Comparison of ENCODE assay signal across 9 cellular contexts in genomic region chr2:26067980-26068507, GRCh38. TPM values are rescaled to one million over a fixed set of nuclear protein-coding genes. Genes with fewer than 3 reads are reported as not detected.
A peak's percentile ranks its signal among the peaks of the same experiment; 100 is the strongest.
DNase-seq lines count a peak whose midpoint lies in the region; ATAC-seq, FAIRE-seq and TF ChIP-seq lines count a peak whose summit lies in the region.
"Had no signal": no experiment of that assay in that cellular context is flagged by ENCODE, and none has a peak within 500 bp of the region (broad histone marks: within the 10 kb centered on the region; RNA-seq: fewer than 3 reads in every experiment).

No MANE protein-coding gene starts in this region.

- no peak overlapping the region for H2AFZ ChIP-seq in DND-41 (ENCODE audit: low read depth, low read length)
- H2AFZ ChIP-seq in Loucy (ENCODE audit: low read length): no peak overlapping the region
- H2AFZ ChIP-seq in K562 (ENCODE audit: low read depth, low read length): no peak overlapping the region

- peak overlapping the region; percentile 50 for H3K4me2 ChIP-seq in DND-41 (ENCODE audit: insufficient read depth, low read length)
- peak overlapping the region; percentile 69 for H3K4me2 ChIP-seq in Loucy (ENCODE audit: low read depth, low read length, poor library complexity, severe bottlenecking)
- H3K4me2 ChIP-seq in K562 (ENCODE audit: insufficient read depth, low read length): peak overlapping the region; percentile 74

- no peak for TF ChIP-seq RAD21 in K562 (CRISPR knock-in tag; conservative IDR thresholded peaks at IDR 0.05 in 1 of 2, IDR thresholded peaks at IDR 0.05 in 1 of 2)

- ATAC-seq in DND-41 (ENCODE audit: insufficient read depth, low read depth) (peak; percentile 60), K562 (0 out of 3 replicates have a peak, but pooled peaks have one; percentile 4), HG03432 (IDR thresholded peaks at IDR 0.05; ENCODE audit: unreplicated experiment) (no peak)

- H3K27me3 ChIP-seq in DND-41 (ENCODE audit: insufficient read depth, low read length, poor library complexity) (no peaks in the 10 kb centered on the region), Loucy (ENCODE audit: insufficient read depth, low read length, poor library complexity, severe bottlenecking) (no peaks in the 10 kb centered on the region), K562 (ENCODE audit: control insufficient read depth in 2 of 2, insufficient read depth in 2 of 2, low read length in 2 of 2) (no peaks in the 10 kb centered on the region), neutrophil (no peaks in the 10 kb centered on the region)
- H3K27me3 ChIP-seq: cardiac muscle cell had no signal

- H3K9me1 ChIP-seq in K562 (ENCODE audit: control insufficient read depth, insufficient read depth, low read length): no peaks in the 10 kb centered on the region

- no peaks in the 10 kb centered on the region for H3K9me3 ChIP-seq in DND-41 (ENCODE audit: insufficient read depth, low read length, severe bottlenecking)
- no peaks in the 10 kb centered on the region for H3K9me3 ChIP-seq in Loucy (ENCODE audit: insufficient read depth, low read depth, low read length)
- no peaks in the 10 kb centered on the region for H3K9me3 ChIP-seq in K562 (replicated peaks; ENCODE audit: control insufficient read depth, insufficient read depth, low read depth, low read length)
- no peaks in the 10 kb centered on the region for H3K9me3 ChIP-seq in neutrophil

- CTCF ChIA-PET in K562 (lab: Yijun Ruan, JAX; ENCODE audit: low intra/inter-chr PET ratio): no interaction called here

- no peak for FAIRE-seq in K562 (lab: Jason Lieb, UNC)

- no peaks in the 10 kb centered on the region for H3K9me2 ChIP-seq in Loucy (replicated peaks; ENCODE audit: low read depth, low read length)

- intact Hi-C loops in K562 (cut with micrococcal nuclease): loop anchor here (2.0 kb wide), 1 partner anchor 33 kb away; the partner anchor contains the start of gene RAB10

- peaks cover 29% of the 10 kb centered on the region for H3K4me1 ChIP-seq in DND-41 (ENCODE audit: insufficient read depth, low read length)
- H3K4me1 ChIP-seq in Loucy (ENCODE audit: insufficient read depth, low read length, poor library complexity, severe bottlenecking): peaks cover 31% of the 10 kb centered on the region
- H3K4me1 ChIP-seq in K562 (replicated peaks in 1 of 2; ENCODE audit: control insufficient read depth in 2 of 2, insufficient read depth in 2 of 2, low read length in 2 of 2): peaks cover 30 to 70% of the 10 kb centered on the region in 2 experiments
- peaks cover 53 to 71% of the 10 kb centered on the region in 2 experiments for H3K4me1 ChIP-seq in neutrophil (ENCODE audit: control insufficient read depth in 1 of 2, insufficient read depth in 1 of 2, low read depth in 1 of 2, low read length in 1 of 2)

- H3K9ac ChIP-seq in DND-41 (ENCODE audit: low read depth, low read length): no peak overlapping the region
- H3K9ac ChIP-seq in Loucy (ENCODE audit: low read depth, low read length, poor library complexity, severe bottlenecking): peak overlapping the region; percentile 54
- H3K9ac ChIP-seq in K562 (ENCODE audit: insufficient read depth in 1 of 2, low read depth in 2 of 2, low read length in 2 of 2): peak overlapping the region in 1 of 2 experiments; percentile 78; a peak in 2 of 4 replicates

- no peak for TF ChIP-seq POLR2A in K562 (conservative IDR thresholded peaks at IDR 0.05)

- in situ Hi-C loops in K562 (cut with MboI): no loop called here

- H3K36me3 ChIP-seq in DND-41 (ENCODE audit: insufficient read depth, low read length) (peaks cover 7% of the 10 kb centered on the region; the same call in 1 of the 2 replicates), Loucy (ENCODE audit: insufficient read depth, low read length) (no peaks in the 10 kb centered on the region; the same call in 1 of the 2 replicates), K562 (ENCODE audit: control insufficient read depth, insufficient read depth, low read length) (peaks cover 31% of the 10 kb centered on the region), neutrophil (no peaks in the 10 kb centered on the region)

- no TSS peak for BruUV-seq in K562 (replicated peaks; lab: Mats Ljungman, UMichigan)

- POLR2A ChIA-PET in K562 (lab: Yijun Ruan, JAX): interaction anchor here (0.6 to 1.8 kb wide), 6 partner anchors 8 to 842 kb away, joined by 3 to 11 read pairs (median 4); partner anchors contain the start of gene RAB10

- no peak; the same call in 1 of the 2 replicates for TF ChIP-seq EP300 in K562 (IDR thresholded peaks at IDR 0.05; ENCODE audit: low read length)

- H3K27ac ChIP-seq in DND-41 (ENCODE audit: low read length) (peak overlapping the region; percentile 68), K562 (ENCODE audit: extremely low read depth, low read depth, low read length) (peak overlapping the region; percentile 98), neutrophil (peak overlapping the region; percentile 78)
- H3K27ac ChIP-seq: cardiac muscle cell had no signal

- WGBS in K562 (ENCODE audit: insufficient coverage, low coverage, missing lambda C conversion rate): 2% methylated on average over 3 of the region's 3 CpGs

- TF ChIP-seq CTCF in DND-41 (IDR thresholded peaks at IDR 0.05; ENCODE audit: borderline replicate concordance, extremely low read depth, low read length, poor library complexity, severe bottlenecking): no peak
- TF ChIP-seq CTCF in Loucy (conservative IDR thresholded peaks at IDR 0.05; ENCODE audit: low read length): no peak
- no peak for TF ChIP-seq CTCF in K562 (IDR thresholded peaks at IDR 0.05 in 2 of 3, conservative IDR thresholded peaks at IDR 0.05 in 1 of 3; ENCODE audit: insufficient read depth in 2 of 3, low read depth in 1 of 3, low read length in 3 of 3)
- TF ChIP-seq CTCF in neutrophil (IDR thresholded peaks at IDR 0.05): no peak

- peaks cover 96% of the 10 kb centered on the region for H3K79me2 ChIP-seq in DND-41 (ENCODE audit: insufficient read depth, low read length)
- H3K79me2 ChIP-seq in Loucy (ENCODE audit: insufficient read depth, low read length): peaks cover 95% of the 10 kb centered on the region
- H3K79me2 ChIP-seq in K562 (ENCODE audit: control insufficient read depth, insufficient read depth, low read length): peaks cover 97% of the 10 kb centered on the region

- H4K20me1 ChIP-seq in DND-41 (ENCODE audit: insufficient read depth, low read length): peaks cover 31% of the 10 kb centered on the region
- peaks cover 44% of the 10 kb centered on the region for H4K20me1 ChIP-seq in Loucy (ENCODE audit: insufficient read depth, low read length, poor library complexity, severe bottlenecking)
- no peaks in the 10 kb centered on the region for H4K20me1 ChIP-seq in K562 (replicated peaks; ENCODE audit: control insufficient read depth, insufficient read depth, low read length)

- DNase-seq in DND-41: peak; percentile 19
- peak in 1 of 4 experiments; percentile 31 for DNase-seq in K562 (ENCODE audit: extremely low read depth in 1 of 4, low spot score in 3 of 4)
- no peak for DNase-seq in NCI-H1105 (lab: John Stamatoyannopoulos, UW)
- no peak for DNase-seq in DMS 273 (lab: John Stamatoyannopoulos, UW; ENCODE audit: unreplicated experiment)
- no peak for DNase-seq in amygdala (lab: John Stamatoyannopoulos, UW)

- H3K4me3 ChIP-seq in DND-41 (ENCODE audit: low read depth in 1 of 2, low read length in 2 of 2): no peak overlapping the region
- peak overlapping the region; percentile 58 for H3K4me3 ChIP-seq in Loucy (ENCODE audit: low read length, poor library complexity, severe bottlenecking)
- H3K4me3 ChIP-seq in K562: no peak overlapping the region; the same call in 1 of the 2 replicates
- peak overlapping the region in 1 of 2 experiments; percentile 33 for H3K4me3 ChIP-seq in neutrophil (ENCODE audit: low read depth in 1 of 2, low read length in 1 of 2)
- H3K4me3 ChIP-seq: cardiac muscle cell had no signal

- peaks cover 24% of the 10 kb centered on the region for H3F3A ChIP-seq in Loucy (ENCODE audit: low read depth)

TF ChIP-seq in K562, 482 proteins besides CTCF, POLR2A, EP300 and RAD21 (continues in another document):
- TF ChIP-seq SPI1 (IDR thresholded peaks at IDR 0.05; ENCODE audit: borderline replicate concordance, low read depth, low read length) (peak; percentile 55; the same call in 1 of the 2 replicates), PURB (CRISPR knock-in tag; IDR thresholded peaks at IDR 0.05; ENCODE audit: low read depth) (no peak), NRF1 (conservative IDR thresholded peaks at IDR 0.05 in 1 of 2, IDR thresholded peaks at IDR 0.05 in 1 of 2) (no peak), DNMT1 (IDR thresholded peaks at IDR 0.05) (peak; percentile 23; the same call in 1 of the 2 replicates)

RNA-seq across cellular contexts. Expression of gene RAB10, which starts 34.2 kb away (rescaled TPM):
- 50.3 and 59.4 TPM in 2 replicates for total RNA-seq in K562 (2011; cell fraction: chromatin; rRNA removed; ENCODE audit: low replicate concordance)
- total RNA-seq in K562 (2011; cell fraction: nucleolus; rRNA removed): 56.7 and 62.9 TPM in 2 replicates
- 57.3 and 84.3 TPM in 2 replicates for total RNA-seq in K562 (2011; cell fraction: nucleoplasm; rRNA removed)
- total RNA-seq in K562 (2014; rRNA removed): 116 and 159 TPM in 2 replicates
- total RNA-seq in K562 (2014; rRNA removed; fragmentation: Illumina TruSeq; extraction: Trizol): 149 and 158 TPM in 2 replicates
- total RNA-seq in K562 (2015; rRNA removed; fragmentation: Illumina TruSeq; extraction: Trizol): 145 and 157 TPM in 2 replicates
- total RNA-seq in K562 (2021): 166 and 176 TPM in 2 replicates
- 96.0 and 147 TPM in 2 replicates for polyA plus RNA-seq in K562 (2011; rRNA removed)
- polyA plus RNA-seq in K562 (2011; cell fraction: cytosol; rRNA removed): 49.4 and 88.1 TPM in 2 replicates
- 23.8 and 27.1 TPM in 2 replicates for polyA plus RNA-seq in K562 (2011; cell fraction: nucleus; rRNA removed)
- 104 and 127 TPM in 2 replicates for polyA plus RNA-seq in K562 (2012)
- 134 and 214 TPM in 2 replicates for polyA plus RNA-seq in K562 (2014; fragmentation: Illumina TruSeq; extraction: Trizol)
- polyA plus RNA-seq in K562 (2014; fragmentation: Nextera tagmentation; extraction: Ambion mirVana): 10 to 100 TPM; 25.1 to 35.7 TPM
- polyA plus RNA-seq in K562 (2014; rRNA removed): 148 and 197 TPM in 2 replicates
- polyA minus RNA-seq in K562 (2011; rRNA and poly(A)+ RNA removed): 400 and 439 TPM in 2 replicates
- 74.6 and 128 TPM in 2 replicates for polyA minus RNA-seq in K562 (2011; cell fraction: cytosol; rRNA and poly(A)+ RNA removed)
- 25.2 and 34.9 TPM in 2 replicates for polyA minus RNA-seq in K562 (2011; cell fraction: nucleus; rRNA and poly(A)+ RNA removed)
